ENCODE assay signal across 16 cellular contexts in the genomic region with DNA sequence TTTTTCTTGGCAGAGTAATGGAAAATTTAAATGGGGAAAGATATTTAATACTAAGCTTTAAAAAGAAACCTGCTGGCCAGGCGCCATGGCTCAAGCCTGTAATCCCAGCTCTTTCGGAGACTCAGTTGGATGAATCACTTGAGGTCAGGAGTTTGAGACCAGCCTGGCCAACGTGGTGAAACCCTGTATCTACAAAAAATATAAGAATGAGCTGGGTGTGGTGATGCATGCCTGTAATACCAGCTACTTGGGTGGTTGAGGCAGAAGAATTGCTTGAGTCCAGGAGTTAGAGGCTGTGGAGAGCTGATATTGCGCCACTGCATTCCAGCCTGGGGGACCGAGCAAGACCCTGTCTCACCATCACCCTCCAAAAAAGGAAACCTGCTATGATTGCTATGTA. TPM values are rescaled to one million over a fixed set of nuclear protein-coding genes. Genes with fewer than 3 reads are reported as not detected.
DNase-seq lines count a peak whose midpoint lies in the region; ATAC-seq and TF ChIP-seq lines count a peak whose summit lies in the region.
"Had no signal": no experiment of that assay in that cellular context is flagged by ENCODE, and none has a peak within 500 bp of the region (broad histone marks: within the 10 kb centered on the region; RNA-seq: fewer than 3 reads in every experiment).

No MANE protein-coding gene starts in this region.

- CTCF ChIA-PET in activated CD4-positive, alpha-beta memory T cell treated with anti-CD3 and anti-CD28 coated beads for 36 hours (lab: Charles Lee) = no interaction called here

- H3K27me3 ChIP-seq in brain microvascular endothelial cell (replicated peaks) (no peaks in the 10 kb centered on the region), left lung (no peaks in the 10 kb centered on the region)
- H3K27me3 ChIP-seq: SJCRH30 had no signal

- POLR2A ChIA-PET in activated CD4-positive, alpha-beta memory T cell treated with anti-CD3 and anti-CD28 coated beads for 36 hours (lab: Charles Lee) = no interaction called here

- in situ Hi-C loops in brain microvascular endothelial cell (cut with HindIII; ENCODE audit: low pct_ligation_motif_present, low sequenced_read_pairs) = no loop called here

- H3K27ac ChIP-seq in brain microvascular endothelial cell = peak overlapping the region; percentile 10
- no peak overlapping the region for H3K27ac ChIP-seq in left lung
- H3K27ac ChIP-seq: C4-2B, SJCRH30 had no signal

- no peaks in the 10 kb centered on the region for H3K4me1 ChIP-seq in left lung
- H3K4me1 ChIP-seq: SJCRH30 had no signal

- ATAC-seq in left lung = peak; percentile 18
- ATAC-seq in HG03432 (IDR thresholded peaks at IDR 0.05; ENCODE audit: unreplicated experiment) = no peak
- no peak for ATAC-seq in activated T-cell treated with anti-CD3 and anti-CD28 coated beads, Interleukin-2, amount 50 U/mL, for 4 hours

- peaks cover 57% of the 10 kb centered on the region for H3K36me3 Mint-ChIP-seq in activated CD4-positive, alpha-beta memory T cell treated with anti-CD3 and anti-CD28 coated beads for 36 hours
- peaks cover 47% of the 10 kb centered on the region for H3K36me3 Mint-ChIP-seq in activated T-cell treated with anti-CD3 and anti-CD28 coated beads, Interleukin-2, amount 50 U/mL, for 4 hours (ENCODE audit: insufficient read depth)

- H3K36me3 ChIP-seq in brain microvascular endothelial cell (replicated peaks) (peaks cover 43% of the 10 kb centered on the region), left lung (peaks cover 9 to 100% of the 10 kb centered on the region in 2 donors)

- H3K9me3 Mint-ChIP-seq in activated CD4-positive, alpha-beta memory T cell treated with anti-CD3 and anti-CD28 coated beads for 36 hours = no peaks in the 10 kb centered on the region
- H3K9me3 Mint-ChIP-seq in activated T-cell treated with anti-CD3 and anti-CD28 coated beads, Interleukin-2, amount 50 U/mL, for 4 hours = no peaks in the 10 kb centered on the region

- intact Hi-C loops in left lung (cut with DNase I) = no loop called here
- intact Hi-C loops in activated CD4-positive, alpha-beta memory T cell treated with anti-CD3 and anti-CD28 coated beads for 36 hours (cut with micrococcal nuclease) = no loop called here

- no peak overlapping the region for H3K27ac Mint-ChIP-seq in activated CD4-positive, alpha-beta memory T cell treated with anti-CD3 and anti-CD28 coated beads for 36 hours

- H3K4me1 Mint-ChIP-seq in activated CD4-positive, alpha-beta memory T cell treated with anti-CD3 and anti-CD28 coated beads for 36 hours (ENCODE audit: low read depth) = no peaks in the 10 kb centered on the region
- H3K4me1 Mint-ChIP-seq in activated T-cell treated with anti-CD3 and anti-CD28 coated beads, Interleukin-2, amount 50 U/mL, for 4 hours (ENCODE audit: low read depth) = peaks cover 1% of the 10 kb centered on the region

- DNase-seq in AG08395 (ENCODE audit: low spot score) (peak; percentile 29), HT1080 (ENCODE audit: low read depth) (peak; percentile 90), brain microvascular endothelial cell (peak; percentile 90), left lung (no peak), DMS53 treated with DMSO at 0.1 percent for 48 hours (lab: John Stamatoyannopoulos, UW; ENCODE audit: unreplicated experiment) (no peak)
- DNase-seq in activated CD4-positive, alpha-beta memory T cell treated with anti-CD3 and anti-CD28 coated beads for 36 hours = no peak
- DNase-seq in activated T-cell treated with anti-CD3 and anti-CD28 coated beads, Interleukin-2, amount 50 U/mL, for 4 hours = no peak
- DNase-seq: activated CD8-positive, alpha-beta memory T cell treated with anti-CD3 and anti-CD28 coated beads, Interleukin-2, amount 50 U/mL, for 48 hours; GDM1; mesendoderm; NCI-H1930; NCI-H774; SJCRH30; stimulated activated CD4-positive, alpha-beta T cell treated with anti-CD3 and anti-CD28 coated beads, Interleukin-15, amount 100 ng/mL, for 24 hours had no signal

- no peak overlapping the region for H3K4me3 Mint-ChIP-seq in activated CD4-positive, alpha-beta memory T cell treated with anti-CD3 and anti-CD28 coated beads for 36 hours
- no peak overlapping the region for H3K4me3 Mint-ChIP-seq in activated T-cell treated with anti-CD3 and anti-CD28 coated beads, Interleukin-2, amount 50 U/mL, for 4 hours

- no peaks in the 10 kb centered on the region for H3K27me3 Mint-ChIP-seq in activated CD4-positive, alpha-beta memory T cell treated with anti-CD3 and anti-CD28 coated beads for 36 hours
- H3K27me3 Mint-ChIP-seq in activated T-cell treated with anti-CD3 and anti-CD28 coated beads, Interleukin-2, amount 50 U/mL, for 4 hours (ENCODE audit: low read depth) = no peaks in the 10 kb centered on the region

- no peaks in the 10 kb centered on the region for H3K9me3 ChIP-seq in left lung
- H3K9me3 ChIP-seq: SJCRH30 had no signal

- no peak for TF ChIP-seq CTCF in brain microvascular endothelial cell (IDR thresholded peaks at IDR 0.05; ENCODE audit: low read depth, low read length, missing control alignments)
- TF ChIP-seq CTCF in left lung (IDR thresholded peaks at IDR 0.05) = no peak

- H3K4me3 ChIP-seq in brain microvascular endothelial cell (ENCODE audit: low read depth, low read length) = no peak overlapping the region
- no peak overlapping the region for H3K4me3 ChIP-seq in left lung
- H3K4me3 ChIP-seq: SJCRH30 had no signal

RNA-seq across cellular contexts. Expression of a gene that starts 32.8 kb away (rescaled TPM):
- 11.5 and 12.8 TPM in 2 replicates for total RNA-seq in HT1080 (2014; rRNA removed; shearing (Covaris generic))
- polyA plus RNA-seq in HT1080 (2015; cell fraction: cytosol; rRNA removed) = 12.7 and 14.7 TPM in 2 replicates
- polyA plus RNA-seq in HT1080 (2015; cell fraction: nucleus; rRNA removed) = 34.5 and 41.0 TPM in 2 replicates
- 10 to 100 TPM; 25.0 to 37.2 TPM for total RNA-seq in left lung
- 10 to 100 TPM; 50.7 to 56.8 TPM for total RNA-seq in activated CD4-positive, alpha-beta memory T cell treated with anti-CD3 and anti-CD28 coated beads for 36 hours
- total RNA-seq in activated T-cell treated with anti-CD3 and anti-CD28 coated beads, Interleukin-2, amount 50 U/mL, for 4 hours = 10 to 100 TPM; 26.4 to 36.7 (median 29.8) TPM

RNA-seq across cellular contexts. Expression of a gene that starts 39.0 kb away (rescaled TPM):
- 36.7 and 38.9 TPM in 2 replicates for total RNA-seq in HT1080 (2014; rRNA removed; shearing (Covaris generic))
- 44.5 and 50.3 TPM in 2 replicates for polyA plus RNA-seq in HT1080 (2015; cell fraction: cytosol; rRNA removed)
- polyA plus RNA-seq in HT1080 (2015; cell fraction: nucleus; rRNA removed) = 17.4 and 19.9 TPM in 2 replicates
- 10 to 100 TPM; 24.1 to 25.2 TPM for total RNA-seq in left lung
- 10 to 100 TPM; 21.4 to 22.1 TPM for total RNA-seq in activated CD4-positive, alpha-beta memory T cell treated with anti-CD3 and anti-CD28 coated beads for 36 hours
- 10 to 100 TPM; 37.1 to 43.4 (median 42.1) TPM for total RNA-seq in activated T-cell treated with anti-CD3 and anti-CD28 coated beads, Interleukin-2, amount 50 U/mL, for 4 hours

Comparison
In these comparisons a context has a peak if more than half of its experiments do, and no peak if none do; other contexts are left out.
1. DNase-seq: peak in AG08395 (single experiment), HT1080 (single experiment) and brain microvascular endothelial cell (single experiment); none in left lung (0 of 2), activated CD4-positive, alpha-beta memory T cell treated with anti-CD3 and anti-CD28 coated beads for 36 hours (single experiment), activated T-cell treated with anti-CD3 and anti-CD28 coated beads, Interleukin-2, amount 50 U/mL, for 4 hours (single experiment) and DMS53 treated with DMSO at 0.1 percent for 48 hours (single experiment).